ENCODE assay signal across 9 cellular contexts in genomic region chr4:69025191-69025998, GRCh38.
DNase-seq lines count a peak whose midpoint lies in the region; ATAC-seq and TF ChIP-seq lines count a peak whose summit lies in the region.
"Had no signal": no experiment of that assay in that cellular context is flagged by ENCODE, and none has a peak within 500 bp of the region (broad histone marks: within the 10 kb centered on the region; RNA-seq: fewer than 3 reads in every experiment).

No MANE protein-coding gene starts in this region.

- H3K27ac ChIP-seq in hepatocyte (no peak overlapping the region), osteoblast (ENCODE audit: low read depth, low read length) (no peak overlapping the region)

- H3K9me3 ChIP-seq in hepatocyte (ENCODE audit: low read depth), result no peaks in the 10 kb centered on the region
- no peaks in the 10 kb centered on the region for H3K9me3 ChIP-seq in osteoblast (ENCODE audit: low read depth, low read length)

- H3K36me3 ChIP-seq in hepatocyte (replicated peaks; ENCODE audit: insufficient read depth, low read depth) (no peaks in the 10 kb centered on the region), osteoblast (ENCODE audit: insufficient read depth, low read length) (no peaks in the 10 kb centered on the region)

- H3K4me1 ChIP-seq in hepatocyte (ENCODE audit: insufficient read depth) (no peaks in the 10 kb centered on the region), osteoblast (ENCODE audit: insufficient read depth, low read length) (no peaks in the 10 kb centered on the region)

- H4K20me1 ChIP-seq in hepatocyte (ENCODE audit: insufficient read depth, poor library complexity, severe bottlenecking) (no peaks in the 10 kb centered on the region), osteoblast (ENCODE audit: insufficient read depth, low read length) (no peaks in the 10 kb centered on the region)

- H2AFZ ChIP-seq in hepatocyte (no peak overlapping the region), osteoblast (ENCODE audit: low read length) (no peak overlapping the region)

- H3K27me3 ChIP-seq in hepatocyte (no peaks in the 10 kb centered on the region), osteoblast (ENCODE audit: insufficient read depth, low read length) (no peaks in the 10 kb centered on the region)

- no peaks in the 10 kb centered on the region for H3K79me2 ChIP-seq in hepatocyte
- H3K79me2 ChIP-seq in osteoblast (ENCODE audit: insufficient read depth, low read length), result no peaks in the 10 kb centered on the region

- WGBS in hepatocyte (ENCODE audit: low lambda C conversion rate, missing lambda C conversion rate), result 67% methylated on average over 4 of the region's 4 CpGs

- DNase-seq in D341Med (ENCODE audit: low spot score), result peak; percentile 50
- DNase-seq in LNCaP clone FGC (ENCODE audit: low read depth), result no peak
- DNase-seq in hepatocyte (ENCODE audit: low spot score), result peak; percentile 41
- DNase-seq in osteoblast (ENCODE audit: insufficient read length, low spot score, missing footprints), result no peak
- DNase-seq in activated CD4-positive, alpha-beta T cell treated with anti-CD3 and anti-CD28 coated beads, Interleukin-2, amount 50 U/mL, for 1 hour, result no peak
- DNase-seq in epidermal melanocyte (ENCODE audit: insufficient read length, low spot score), result no peak
- DNase-seq in stimulated activated CD4-positive, alpha-beta T cell treated with anti-CD3 and anti-CD28 coated beads, Interleukin-2, amount 100 ng/mL, for 24 hours, result no peak
- DNase-seq: activated naive CD8-positive, alpha-beta T cell treated with anti-CD3 and anti-CD28 coated beads, Interleukin-2, amount 10 ng/mL, durations not matched to agents 7 days and 5 days had no signal

- H3K9me2 ChIP-seq in hepatocyte (replicated peaks; ENCODE audit: insufficient read depth), result no peaks in the 10 kb centered on the region

- ATAC-seq in GM21390 (IDR thresholded peaks at IDR 0.05; ENCODE audit: unreplicated experiment), result peak; percentile 75

- no peak overlapping the region for H3K4me2 ChIP-seq in hepatocyte
- H3K4me2 ChIP-seq in osteoblast (ENCODE audit: insufficient read depth, low read length), result no peak overlapping the region

- H3K4me3 ChIP-seq in LNCaP clone FGC (ENCODE audit: low read depth, low read length), result no peak overlapping the region
- no peak overlapping the region for H3K4me3 ChIP-seq in hepatocyte
- no peak overlapping the region for H3K4me3 ChIP-seq in osteoblast (ENCODE audit: insufficient read depth, low read length)

- TF ChIP-seq CTCF in LNCaP clone FGC (IDR thresholded peaks at IDR 0.05; ENCODE audit: control insufficient read depth, extremely low read depth, insufficient read depth), result peak; percentile 40
- peak; percentile 39 for TF ChIP-seq CTCF in hepatocyte (IDR thresholded peaks at IDR 0.05; ENCODE audit: poor library complexity)
- TF ChIP-seq CTCF in osteoblast (IDR thresholded peaks at IDR 0.05; ENCODE audit: extremely low read depth, low read depth, low read length), result no peak

Comparison
In these comparisons a context has a peak if more than half of its experiments do, and no peak if none do; other contexts are left out.
1. DNase-seq: peak in D341Med (single experiment) and hepatocyte (single experiment); none in LNCaP clone FGC (single experiment), osteoblast (single experiment), activated CD4-positive, alpha-beta T cell treated with anti-CD3 and anti-CD28 coated beads, Interleukin-2, amount 50 U/mL, for 1 hour (single experiment), epidermal melanocyte (single experiment) and stimulated activated CD4-positive, alpha-beta T cell treated with anti-CD3 and anti-CD28 coated beads, Interleukin-2, amount 100 ng/mL, for 24 hours (0 of 2).